13 cellular contexts compared by ENCODE assay signal in genomic region chr3:128294999-128295468, GRCh38.
DNase-seq lines count a peak whose midpoint lies in the region; ATAC-seq and TF ChIP-seq lines count a peak whose summit lies in the region.
"Had no signal": no experiment of that assay in that cellular context is flagged by ENCODE, and none has a peak within 500 bp of the region (broad histone marks: within the 10 kb centered on the region; RNA-seq: fewer than 3 reads in every experiment).

No MANE protein-coding gene starts in this region.

- H3K9me3 ChIP-seq in endodermal cell (ENCODE audit: control insufficient read depth, low read length) = peaks cover 9% of the 10 kb centered on the region
- H3K9me3 ChIP-seq: MG63 had no signal

- no peaks in the 10 kb centered on the region for H3K36me3 ChIP-seq in endodermal cell (ENCODE audit: control insufficient read depth, insufficient read depth, low read length)
- H3K36me3 ChIP-seq: MG63 had no signal

- WGBS in endodermal cell (ENCODE audit: insufficient coverage in 1 of 2, insufficient read length in 1 of 2), 2 experiments = 94 to 100% methylated on average over 1 to 4 of the region's 4 CpGs

- H3K9me3 Mint-ChIP-seq in activated CD8-positive, alpha-beta memory T cell treated with anti-CD3 and anti-CD28 coated beads, Interleukin-2, amount 10 ng/mL, durations not matched to agents 7 days and 5 days (ENCODE audit: low read depth) = no peaks in the 10 kb centered on the region
- H3K9me3 Mint-ChIP-seq in endodermal cell = peaks cover 4% of the 10 kb centered on the region

- H3K27me3 ChIP-seq in endodermal cell (ENCODE audit: control insufficient read depth, insufficient read depth, low read length, poor library complexity, severe bottlenecking) = no peaks in the 10 kb centered on the region
- H3K27me3 ChIP-seq: MG63 had no signal

- peaks cover 11% of the 10 kb centered on the region for H3K4me1 Mint-ChIP-seq in activated CD8-positive, alpha-beta memory T cell treated with anti-CD3 and anti-CD28 coated beads, Interleukin-2, amount 10 ng/mL, durations not matched to agents 7 days and 5 days
- peaks cover 2% of the 10 kb centered on the region for H3K4me1 Mint-ChIP-seq in endodermal cell

- H3K36me3 Mint-ChIP-seq in activated CD8-positive, alpha-beta memory T cell treated with anti-CD3 and anti-CD28 coated beads, Interleukin-2, amount 10 ng/mL, durations not matched to agents 7 days and 5 days = peaks cover 18% of the 10 kb centered on the region
- peaks cover 3% of the 10 kb centered on the region for H3K36me3 Mint-ChIP-seq in endodermal cell (ENCODE audit: low read depth)

- H3K9ac ChIP-seq in endodermal cell (ENCODE audit: extremely low read depth, low read length, poor library complexity, severe bottlenecking) = no peak overlapping the region

- no peak overlapping the region for H3K27ac ChIP-seq in endodermal cell (ENCODE audit: low read depth, low read length)

- CTCF ChIA-PET in activated CD8-positive, alpha-beta memory T cell treated with anti-CD3 and anti-CD28 coated beads, Interleukin-2, amount 10 ng/mL, durations not matched to agents 7 days and 5 days (lab: Charles Lee) = interaction anchor here (0.6 kb wide), 1 partner anchor 324 kb away, joined by 3 read pairs; no protein-coding TSS in a partner anchor

- DNase-seq in stimulated activated naive CD4-positive, alpha-beta T cell (lab: John Stamatoyannopoulos, UW) = peak in 4 of 6 experiments; percentile 8 to 77 (median 70)
- DNase-seq in stimulated activated naive CD4-positive, alpha-beta T cell treated with Interleukin-2 at 50 U/mL for 16 hours (lab: John Stamatoyannopoulos, UW) = no peak
- peak; percentile 33 for DNase-seq in activated CD8-positive, alpha-beta memory T cell treated with anti-CD3 and anti-CD28 coated beads, Interleukin-2, amount 10 ng/mL, durations not matched to agents 7 days and 5 days
- DNase-seq in endodermal cell (peak; percentile 23), NCI-H187 (lab: John Stamatoyannopoulos, UW) (no peak)
- DNase-seq: foreskin fibroblast, kidney glomerular epithelial cell, MG63, midbrain, NCI-H1694 treated with DMSO at 0.1 percent for 48 hours had no signal

- H3K27ac Mint-ChIP-seq in activated CD8-positive, alpha-beta memory T cell treated with anti-CD3 and anti-CD28 coated beads, Interleukin-2, amount 10 ng/mL, durations not matched to agents 7 days and 5 days = no peak overlapping the region
- no peak overlapping the region for H3K27ac Mint-ChIP-seq in endodermal cell

- no peak overlapping the region for H3K4me3 Mint-ChIP-seq in activated CD8-positive, alpha-beta memory T cell treated with anti-CD3 and anti-CD28 coated beads, Interleukin-2, amount 10 ng/mL, durations not matched to agents 7 days and 5 days
- no peak overlapping the region for H3K4me3 Mint-ChIP-seq in endodermal cell

- H3K4me3 ChIP-seq in endodermal cell (ENCODE audit: low read length) = no peak overlapping the region
- H3K4me3 ChIP-seq: MG63 had no signal

- H3K27me3 Mint-ChIP-seq in activated CD8-positive, alpha-beta memory T cell treated with anti-CD3 and anti-CD28 coated beads, Interleukin-2, amount 10 ng/mL, durations not matched to agents 7 days and 5 days = no peaks in the 10 kb centered on the region
- no peaks in the 10 kb centered on the region for H3K27me3 Mint-ChIP-seq in endodermal cell (ENCODE audit: insufficient read depth)

- no peak for TF ChIP-seq CTCF in endodermal cell (conservative IDR thresholded peaks at IDR 0.05)

- H3K4me1 ChIP-seq in endodermal cell (ENCODE audit: control insufficient read depth, insufficient read depth, low read length) = no peaks in the 10 kb centered on the region

- ATAC-seq in activated CD8-positive, alpha-beta memory T cell treated with anti-CD3 and anti-CD28 coated beads, Interleukin-2, amount 10 ng/mL, durations not matched to agents 7 days and 5 days = no peak
- ATAC-seq in GM21526 (IDR thresholded peaks at IDR 0.05; ENCODE audit: low FRiP score, unreplicated experiment) = no peak
- no peak for ATAC-seq in HG03025 (IDR thresholded peaks at IDR 0.05; ENCODE audit: low FRiP score, unreplicated experiment)
- ATAC-seq: Right ventricle myocardium inferior had no signal

Comparison
In these comparisons a context has a peak if more than half of its experiments do, and no peak if none do; other contexts are left out.
1. DNase-seq: peak in stimulated activated naive CD4-positive, alpha-beta T cell (4 of 6), activated CD8-positive, alpha-beta memory T cell treated with anti-CD3 and anti-CD28 coated beads, Interleukin-2, amount 10 ng/mL, durations not matched to agents 7 days and 5 days (single experiment) and endodermal cell (single experiment); none in stimulated activated naive CD4-positive, alpha-beta T cell treated with Interleukin-2 at 50 U/mL for 16 hours (single experiment) and NCI-H187 (0 of 2).